ENCODE assay signal across 16 cellular contexts in genomic region chr9:137760426-137760825, GRCh38.
DNase-seq lines count a peak whose midpoint lies in the region; ATAC-seq lines count a peak whose summit lies in the region.
"Had no signal": no experiment of that assay in that cellular context is flagged by ENCODE, and none has a peak within 500 bp of the region (broad histone marks: within the 10 kb centered on the region; RNA-seq: fewer than 3 reads in every experiment).

No MANE protein-coding gene starts in this region.

- no peak for DNase-seq in activated naive CD4-positive, alpha-beta T cell treated with anti-CD3 and anti-CD28 coated beads, Interleukin-2, amount 50 U/mL, for 16 hours
- no peak for DNase-seq in activated CD4-positive, alpha-beta memory T cell treated with anti-CD3 and anti-CD28 coated beads for 36 hours
- no peak for DNase-seq in left lobe of liver (ENCODE audit: low spot score)
- peak; percentile 20 for DNase-seq in superior temporal gyrus (ENCODE audit: extremely low spot score)
- DNase-seq in dedifferentiated amniotic fluid mesenchymal stem cell (ENCODE audit: extremely low spot score), result no peak
- DNase-seq in SKM-1 (lab: John Stamatoyannopoulos, UW; ENCODE audit: unreplicated experiment), result no peak
- DNase-seq: activated CD4-positive, alpha-beta T cell treated with anti-CD3 and anti-CD28 coated beads, Interleukin-2, amount 50 U/mL, for 4 hours; DMS153; esophagus squamous epithelium; lower lobe of right lung; NCI-H1436 treated with DMSO at 0.1 percent for 48 hours; NCI-H510A treated with DMSO at 0.1 percent for 48 hours; trophoblast cell had no signal

- H3K4me3 Mint-ChIP-seq in activated naive CD4-positive, alpha-beta T cell treated with anti-CD3 and anti-CD28 coated beads, Interleukin-2, amount 50 U/mL, for 24 hours, result no peak overlapping the region
- no peak overlapping the region for H3K4me3 Mint-ChIP-seq in activated CD4-positive, alpha-beta memory T cell treated with anti-CD3 and anti-CD28 coated beads for 36 hours
- H3K4me3 Mint-ChIP-seq: T-helper 2 cell treated with Interferon-gamma antibody and Interleukin-4, amounts not matched to agents 5 μg/mL and 100 μg/mL, for 36 hours had no signal

- intact Hi-C loops in activated CD4-positive, alpha-beta memory T cell treated with anti-CD3 and anti-CD28 coated beads for 36 hours (cut with micrococcal nuclease), result no loop called here

- H3K9me3 Mint-ChIP-seq in activated naive CD4-positive, alpha-beta T cell treated with anti-CD3 and anti-CD28 coated beads, Interleukin-2, amount 50 U/mL, for 24 hours, result no peaks in the 10 kb centered on the region
- peaks cover 4% of the 10 kb centered on the region for H3K9me3 Mint-ChIP-seq in activated CD4-positive, alpha-beta memory T cell treated with anti-CD3 and anti-CD28 coated beads for 36 hours

- H3K27ac Mint-ChIP-seq in activated naive CD4-positive, alpha-beta T cell treated with anti-CD3 and anti-CD28 coated beads, Interleukin-2, amount 50 U/mL, for 24 hours, result peak overlapping the region; percentile 4
- peak overlapping the region; percentile 82 for H3K27ac Mint-ChIP-seq in activated CD4-positive, alpha-beta memory T cell treated with anti-CD3 and anti-CD28 coated beads for 36 hours

- peaks cover 31% of the 10 kb centered on the region for H3K36me3 Mint-ChIP-seq in activated naive CD4-positive, alpha-beta T cell treated with anti-CD3 and anti-CD28 coated beads, Interleukin-2, amount 50 U/mL, for 24 hours
- H3K36me3 Mint-ChIP-seq in activated CD4-positive, alpha-beta memory T cell treated with anti-CD3 and anti-CD28 coated beads for 36 hours, result peaks cover 63% of the 10 kb centered on the region

- H3K27me3 Mint-ChIP-seq in activated naive CD4-positive, alpha-beta T cell treated with anti-CD3 and anti-CD28 coated beads, Interleukin-2, amount 50 U/mL, for 24 hours, result no peaks in the 10 kb centered on the region
- H3K27me3 Mint-ChIP-seq in activated CD4-positive, alpha-beta memory T cell treated with anti-CD3 and anti-CD28 coated beads for 36 hours, result no peaks in the 10 kb centered on the region

- ATAC-seq in left lobe of liver, result peak; percentile 17
- ATAC-seq in HG02884 (IDR thresholded peaks at IDR 0.05; ENCODE audit: unreplicated experiment), result no peak
- ATAC-seq: lower lobe of right lung had no signal

- H3K4me1 Mint-ChIP-seq in activated naive CD4-positive, alpha-beta T cell treated with anti-CD3 and anti-CD28 coated beads, Interleukin-2, amount 50 U/mL, for 24 hours, result peaks cover 31% of the 10 kb centered on the region
- peaks cover 61% of the 10 kb centered on the region for H3K4me1 Mint-ChIP-seq in activated CD4-positive, alpha-beta memory T cell treated with anti-CD3 and anti-CD28 coated beads for 36 hours (ENCODE audit: low read depth)

- CTCF ChIA-PET in activated CD4-positive, alpha-beta memory T cell treated with anti-CD3 and anti-CD28 coated beads for 36 hours (lab: Charles Lee), result interaction anchor here (0.8 to 1.9 kb wide), 3 partner anchors 9 to 87 kb away, joined by 4 to 7 read pairs (median 4); no protein-coding TSS in a partner anchor

- POLR2A ChIA-PET in activated CD4-positive, alpha-beta memory T cell treated with anti-CD3 and anti-CD28 coated beads for 36 hours (lab: Charles Lee), result interaction anchor here (2.0 kb wide), 1 partner anchor 16 kb away, joined by 5 read pairs; no protein-coding TSS in a partner anchor
